ENCODE assay signal across 1 cellular context in the genomic region with DNA sequence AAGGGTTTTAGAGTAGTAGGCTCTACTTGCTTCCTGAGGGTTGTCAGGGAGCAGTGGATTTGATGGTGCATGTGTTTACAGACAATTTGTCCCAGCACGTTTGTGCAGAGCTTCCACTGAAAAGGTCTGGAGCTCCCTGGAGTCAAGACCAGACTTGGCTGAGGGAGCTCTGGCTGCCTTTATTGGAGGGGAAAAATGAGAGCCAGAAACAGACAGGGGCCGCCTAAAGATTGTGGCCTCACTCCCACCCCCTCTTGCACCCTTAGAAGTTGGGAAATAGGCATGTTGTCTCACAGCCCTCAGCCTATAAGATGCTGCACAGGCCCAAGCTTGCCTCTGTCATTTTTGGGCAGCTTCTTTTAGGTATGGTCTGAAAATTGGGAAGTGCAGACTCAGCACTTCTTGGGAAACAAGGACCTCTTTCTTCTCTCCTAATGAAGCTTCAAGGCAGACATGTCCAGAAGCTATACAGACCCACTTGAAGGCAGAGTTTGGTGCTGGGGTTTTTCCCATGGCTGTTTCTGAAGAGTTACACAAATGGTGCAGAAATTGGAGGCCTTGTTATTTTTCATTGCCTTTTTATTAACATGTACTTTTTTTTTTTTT.
TF ChIP-seq lines count a peak whose summit lies in the region.

No MANE protein-coding gene starts in this region.

TF ChIP-seq in IMR-90, 13 proteins besides CTCF, POLR2A, EP300 and RAD21:
- peak; percentile 98 for TF ChIP-seq MAFK (IDR thresholded peaks at IDR 0.05; ENCODE audit: low read depth, low read length)
- no peak for TF ChIP-seq NFE2L2 (IDR thresholded peaks at IDR 0.05; ENCODE audit: low read depth, low read length)
